Comparison of ENCODE assay signal across 27 cellular contexts in the genomic region with DNA sequence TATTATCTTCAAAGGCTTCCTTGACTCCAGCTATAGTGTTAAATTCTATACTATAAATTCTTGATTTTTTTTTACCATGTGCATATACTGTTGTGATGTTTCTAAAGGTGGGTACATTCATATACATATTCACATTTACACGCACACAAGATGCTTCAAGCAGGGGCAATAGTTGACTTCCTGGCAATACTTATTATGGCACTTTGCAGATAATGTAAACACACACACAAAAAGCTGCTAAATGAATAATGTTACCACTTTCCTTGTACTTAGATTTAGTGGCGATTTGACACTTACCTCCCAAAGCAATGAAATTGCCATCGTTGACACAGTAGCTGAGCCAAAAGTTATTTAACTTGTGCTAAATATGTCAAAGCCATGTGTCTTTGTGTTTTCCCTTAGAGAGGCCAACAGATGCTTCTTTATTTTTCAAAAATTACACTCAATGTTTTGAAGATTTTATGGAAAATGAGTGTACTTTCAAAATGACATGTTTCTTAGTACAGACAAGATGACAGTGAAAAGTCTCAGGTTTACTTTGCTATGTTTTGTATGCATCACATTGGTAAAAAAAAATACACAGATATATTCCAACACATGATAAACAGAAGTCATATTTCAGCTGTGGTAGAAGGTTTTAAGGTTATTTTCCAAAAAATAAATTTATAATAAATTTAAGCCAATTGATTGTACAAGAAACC. TPM values are rescaled to one million over a fixed set of nuclear protein-coding genes. Genes with fewer than 3 reads are reported as not detected.
"Had no signal": no experiment of that assay in that cellular context is flagged by ENCODE, and none has a peak within 500 bp of the region (broad histone marks: within the 10 kb centered on the region; RNA-seq: fewer than 3 reads in every experiment).

No MANE protein-coding gene starts in this region.

- H3K36me3 ChIP-seq: brain microvascular endothelial cell, gastroesophageal sphincter, sigmoid colon, stomach, thyroid gland, upper lobe of left lung, vagina had no signal

- H3K9me3 ChIP-seq: gastroesophageal sphincter, psoas muscle, sigmoid colon, stomach, thyroid gland, upper lobe of left lung, vagina had no signal

- H3K27ac Mint-ChIP-seq: activated naive CD8-positive, alpha-beta T cell treated with anti-CD3 and anti-CD28 coated beads, Interleukin-2, amount 10 ng/mL, durations not matched to agents 7 days and 5 days; mesothelial cell of epicardium had no signal

- DNase-seq: activated CD4-positive, alpha-beta T cell treated with anti-CD3 and anti-CD28 coated beads for 4 hours; activated CD4-positive, alpha-beta T cell treated with anti-CD3 and anti-CD28 coated beads, Interleukin-2, amount 50 U/mL, for 48 hours; activated CD4-positive, CD25-positive, alpha-beta regulatory T cell; activated CD8-positive, alpha-beta memory T cell treated with anti-CD3 and anti-CD28 coated beads for 24 hours; activated naive CD4-positive, alpha-beta T cell; activated naive CD8-positive, alpha-beta T cell treated with anti-CD3 and anti-CD28 coated beads, Interleukin-2, amount 10 ng/mL, durations not matched to agents 7 days and 5 days; amniotic stem cell; brain microvascular endothelial cell; dorsolateral prefrontal cortex; effector memory CD4-positive, alpha-beta T cell; hippocampal formation; naive B cell; occipital lobe; psoas muscle; sigmoid colon; small intestine; stimulated activated CD4-positive, alpha-beta T cell treated with anti-CD3 and anti-CD28 coated beads, Interleukin-4, amount 100 ng/mL, for 24 hours; stomach; thyroid gland; upper lobe of left lung had no signal

- H3K4me3 Mint-ChIP-seq: activated naive CD8-positive, alpha-beta T cell treated with anti-CD3 and anti-CD28 coated beads, Interleukin-2, amount 10 ng/mL, durations not matched to agents 7 days and 5 days; mesothelial cell of epicardium; naive B cell; neural crest cell; stimulated activated memory B cell treated with anti-CD40 and anti-IgM and Interleukin-4, amounts not matched to agents 10 μg/mL and 1 μg/mL and 100 μg/mL, for 72 hours had no signal

- H3K9ac ChIP-seq: parathyroid adenoma had no signal

- H3K4me3 ChIP-seq: coronary artery, dorsolateral prefrontal cortex, gastroesophageal sphincter, psoas muscle, sigmoid colon, stomach, thyroid gland, upper lobe of left lung, vagina had no signal

- H3K4me1 ChIP-seq: gastroesophageal sphincter, sigmoid colon, thyroid gland, upper lobe of left lung, vagina had no signal

- H3K27me3 ChIP-seq: brain microvascular endothelial cell, dorsolateral prefrontal cortex, gastroesophageal sphincter, sigmoid colon, stomach, thyroid gland, upper lobe of left lung, vagina had no signal

- H3K36me3 Mint-ChIP-seq: mesothelial cell of epicardium; naive B cell; stimulated activated memory B cell treated with anti-CD40 and anti-IgM and Interleukin-4, amounts not matched to agents 10 μg/mL and 1 μg/mL and 100 μg/mL, for 72 hours had no signal

- H3K9me3 Mint-ChIP-seq: activated naive CD8-positive, alpha-beta T cell treated with anti-CD3 and anti-CD28 coated beads, Interleukin-2, amount 10 ng/mL, durations not matched to agents 7 days and 5 days; mesothelial cell of epicardium; naive B cell; neural crest cell; stimulated activated memory B cell treated with anti-CD40 and anti-IgM and Interleukin-4, amounts not matched to agents 10 μg/mL and 1 μg/mL and 100 μg/mL, for 72 hours had no signal

- H3K27ac ChIP-seq: brain microvascular endothelial cell, coronary artery, dorsolateral prefrontal cortex, gastroesophageal sphincter, parathyroid adenoma, psoas muscle, sigmoid colon, stomach, thyroid gland, upper lobe of left lung, vagina had no signal

- ATAC-seq: gastroesophageal sphincter; psoas muscle; stimulated activated memory B cell treated with anti-CD40 and anti-IgM and Interleukin-4, amounts not matched to agents 10 μg/mL and 1 μg/mL and 100 μg/mL, for 72 hours had no signal

- H3K4me1 Mint-ChIP-seq: mesothelial cell of epicardium, neural crest cell had no signal

- H3K27me3 Mint-ChIP-seq: activated naive CD8-positive, alpha-beta T cell treated with anti-CD3 and anti-CD28 coated beads, Interleukin-2, amount 10 ng/mL, durations not matched to agents 7 days and 5 days; stimulated activated memory B cell treated with anti-CD40 and anti-IgM and Interleukin-4, amounts not matched to agents 10 μg/mL and 1 μg/mL and 100 μg/mL, for 72 hours had no signal

RNA-seq across cellular contexts. Expression of a gene that starts 12.2 kb away (rescaled TPM):
- total RNA-seq: neural crest cell had no signal
